In the genomic region with DNA sequence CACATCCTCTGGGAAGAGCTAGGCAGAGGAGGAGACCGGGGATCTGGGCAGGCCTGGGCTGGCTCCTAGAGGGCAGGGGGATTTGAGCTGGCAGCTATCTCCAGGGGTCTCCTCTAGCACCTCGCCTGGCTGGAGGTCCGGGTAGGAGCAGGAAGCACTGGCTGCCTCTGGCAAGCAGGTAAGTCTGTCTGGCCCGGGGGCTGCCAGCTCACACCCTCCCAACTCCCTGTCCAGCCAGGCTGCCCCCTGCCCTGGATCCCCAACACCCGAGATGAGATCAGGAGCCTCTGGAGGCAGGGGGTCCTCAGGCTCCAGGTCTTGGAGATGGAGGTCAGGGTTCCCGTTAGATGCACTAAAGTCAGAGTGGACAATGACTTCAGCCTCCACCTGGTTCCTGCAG, we compare ENCODE assay signal across 21 cellular contexts. TPM values are rescaled to one million over a fixed set of nuclear protein-coding genes. Genes with fewer than 3 reads are reported as not detected.
A peak's percentile ranks its signal among the peaks of the same experiment; 100 is the strongest.
DNase-seq lines count a peak whose midpoint lies in the region; ATAC-seq and TF ChIP-seq lines count a peak whose summit lies in the region.
"Had no signal": no experiment of that assay in that cellular context is flagged by ENCODE, and none has a peak within 500 bp of the region (broad histone marks: within the 10 kb centered on the region; RNA-seq: fewer than 3 reads in every experiment).

No MANE protein-coding gene starts in this region.

- H3K9me3 Mint-ChIP-seq in activated T-cell treated with anti-CD3 and anti-CD28 coated beads, Interleukin-2, amount 50 U/mL, for 24 hours: no peaks in the 10 kb centered on the region
- H3K9me3 Mint-ChIP-seq in CD8-positive, alpha-beta memory T cell: no peaks in the 10 kb centered on the region
- H3K9me3 Mint-ChIP-seq in effector memory CD8-positive, alpha-beta T cell: no peaks in the 10 kb centered on the region
- no peaks in the 10 kb centered on the region for H3K9me3 Mint-ChIP-seq in natural killer cell
- H3K9me3 Mint-ChIP-seq: activated naive CD4-positive, alpha-beta T cell treated with anti-CD3 and anti-CD28 coated beads for 36 hours had no signal

- peak overlapping the region; percentile 18 for H3K4me3 Mint-ChIP-seq in activated T-cell treated with anti-CD3 and anti-CD28 coated beads, Interleukin-2, amount 50 U/mL, for 24 hours
- peak overlapping the region; percentile 26 to 97 (median 91) for H3K4me3 Mint-ChIP-seq in CD8-positive, alpha-beta memory T cell
- peak overlapping the region; percentile 90 to 93 for H3K4me3 Mint-ChIP-seq in effector memory CD8-positive, alpha-beta T cell
- H3K4me3 Mint-ChIP-seq in natural killer cell: peak overlapping the region; percentile 93

- DNase-seq in activated T-cell treated with anti-CD3 and anti-CD28 coated beads, Interleukin-2, amount 50 U/mL, for 24 hours: no peak
- DNase-seq in activated T-cell treated with anti-CD3 and anti-CD28 coated beads for 4 hours (no peak), natural killer cell (no peak), cerebellar cortex (ENCODE audit: low spot score) (no peak), medulla oblongata (ENCODE audit: extremely low spot score) (no peak)
- no peak for DNase-seq in CD8-positive, alpha-beta memory T cell
- no peak for DNase-seq in effector memory CD8-positive, alpha-beta T cell
- DNase-seq: activated CD4-positive, alpha-beta T cell treated with anti-CD3 and anti-CD28 coated beads for 4 hours; activated CD8-positive, alpha-beta memory T cell treated with anti-CD3 and anti-CD28 coated beads, Interleukin-2, amount 50 U/mL, for 4 hours; activated naive CD4-positive, alpha-beta T cell treated with anti-CD3 and anti-CD28 coated beads for 36 hours; dermis blood vessel endothelial cell; HCEC 1CT; head of caudate nucleus; NCI-H1105; NCI-H2029; NCI-H526 treated with DMSO at 0.1 percent for 48 hours had no signal

- TF ChIP-seq CTCF in natural killer cell (IDR thresholded peaks at IDR 0.05): no peak

- ATAC-seq in effector memory CD8-positive, alpha-beta T cell (replicated peaks): no peak
- no peak for ATAC-seq in natural killer cell
- ATAC-seq in HG03108 (IDR thresholded peaks at IDR 0.05; ENCODE audit: unreplicated experiment): no peak

- peaks cover 10% of the 10 kb centered on the region for H3K4me1 ChIP-seq in CD8-positive, alpha-beta memory T cell (ENCODE audit: insufficient read depth, low read length)

- H3K27ac ChIP-seq in CD8-positive, alpha-beta memory T cell (ENCODE audit: low read depth, low read length): no peak overlapping the region
- H3K27ac ChIP-seq: BLaER1, thoracic aorta had no signal

- no peaks in the 10 kb centered on the region for H3K36me3 Mint-ChIP-seq in activated T-cell treated with anti-CD3 and anti-CD28 coated beads, Interleukin-2, amount 50 U/mL, for 24 hours (ENCODE audit: low read depth)
- H3K36me3 Mint-ChIP-seq in CD8-positive, alpha-beta memory T cell: no peaks in the 10 kb centered on the region
- H3K36me3 Mint-ChIP-seq in effector memory CD8-positive, alpha-beta T cell (ENCODE audit: insufficient read depth): no peaks in the 10 kb centered on the region
- no peaks in the 10 kb centered on the region for H3K36me3 Mint-ChIP-seq in natural killer cell

- H3K9me3 ChIP-seq in CD8-positive, alpha-beta memory T cell (ENCODE audit: low read length): no peaks in the 10 kb centered on the region
- H3K9me3 ChIP-seq: BLaER1, thoracic aorta had no signal

- peaks cover 9% of the 10 kb centered on the region for H3K27me3 ChIP-seq in CD8-positive, alpha-beta memory T cell (ENCODE audit: insufficient read depth, low read length, poor library complexity, severe bottlenecking)

- H3K4me1 Mint-ChIP-seq in activated T-cell treated with anti-CD3 and anti-CD28 coated beads, Interleukin-2, amount 50 U/mL, for 24 hours (ENCODE audit: low read depth): peaks cover 13% of the 10 kb centered on the region
- peaks cover 4 to 16% (median 8%) of the 10 kb centered on the region in 3 donors for H3K4me1 Mint-ChIP-seq in CD8-positive, alpha-beta memory T cell
- H3K4me1 Mint-ChIP-seq in effector memory CD8-positive, alpha-beta T cell (ENCODE audit: low read depth in 2 of 2): peaks cover 17 to 20% of the 10 kb centered on the region in 2 donors
- H3K4me1 Mint-ChIP-seq in natural killer cell: peaks cover 21 to 23% of the 10 kb centered on the region in 2 donors

- H3K36me3 ChIP-seq in CD8-positive, alpha-beta memory T cell (ENCODE audit: insufficient read depth, low read length): no peaks in the 10 kb centered on the region
- H3K36me3 ChIP-seq: BLaER1, thoracic aorta had no signal

- intact Hi-C loops in natural killer cell (cut with micrococcal nuclease): loop anchor here (10.0 kb wide), 1 partner anchor 199 kb away; the partner anchor contains the start of gene CLPX

- H3K4me3 ChIP-seq in CD8-positive, alpha-beta memory T cell (ENCODE audit: low read length): no peak overlapping the region

- peaks cover 16% of the 10 kb centered on the region for H3K27me3 Mint-ChIP-seq in activated T-cell treated with anti-CD3 and anti-CD28 coated beads, Interleukin-2, amount 50 U/mL, for 24 hours
- peaks cover 5 to 14% of the 10 kb centered on the region in 2 donors for H3K27me3 Mint-ChIP-seq in CD8-positive, alpha-beta memory T cell
- H3K27me3 Mint-ChIP-seq in effector memory CD8-positive, alpha-beta T cell: peaks cover 13 to 26% of the 10 kb centered on the region in 2 donors
- H3K27me3 Mint-ChIP-seq in natural killer cell (ENCODE audit: low read depth in 2 of 2): peaks cover 14% of the 10 kb centered on the region in 2 donors

- POLR2A ChIA-PET in CD8-positive, alpha-beta memory T cell (lab: Charles Lee): interaction anchor here (0.6 kb wide), 1 partner anchor 38 kb away, joined by 3 read pairs; no protein-coding TSS in a partner anchor

- no peak overlapping the region for H3K27ac Mint-ChIP-seq in activated T-cell treated with anti-CD3 and anti-CD28 coated beads, Interleukin-2, amount 50 U/mL, for 24 hours
- peak overlapping the region in 1 of 8 donors; percentile 77 for H3K27ac Mint-ChIP-seq in CD8-positive, alpha-beta memory T cell
- no peak overlapping the region for H3K27ac Mint-ChIP-seq in effector memory CD8-positive, alpha-beta T cell
- H3K27ac Mint-ChIP-seq in natural killer cell: peak overlapping the region in 1 of 2 donors; percentile 87
- H3K27ac Mint-ChIP-seq: activated naive CD4-positive, alpha-beta T cell treated with anti-CD3 and anti-CD28 coated beads for 36 hours had no signal

- CTCF ChIA-PET in CD8-positive, alpha-beta memory T cell (lab: Charles Lee): interaction anchor here (1.1 to 5.9 kb wide), 2 partner anchors 10 to 65 kb away, joined by 5 to 113 read pairs; no protein-coding TSS in a partner anchor

RNA-seq across cellular contexts. Expression of gene IGDCC3, which starts 6.2 kb away (rescaled TPM):
- not detected for total RNA-seq in CD8-positive, alpha-beta memory T cell
- polyA plus RNA-seq in CD8-positive, alpha-beta memory T cell: not detected
- total RNA-seq in natural killer cell: not detected
- total RNA-seq: activated naive CD4-positive, alpha-beta T cell treated with anti-CD3 and anti-CD28 coated beads for 36 hours; dermis blood vessel endothelial cell; lung microvascular endothelial cell; omental fat pad; thoracic aorta had no signal

RNA-seq across cellular contexts. Expression of gene IGDCC4, which starts 38.8 kb away (rescaled TPM):
- total RNA-seq in CD8-positive, alpha-beta memory T cell: under 1 TPM; 0.35 to 0.51 TPM
- not detected for polyA plus RNA-seq in CD8-positive, alpha-beta memory T cell
- under 1 TPM; 0.07 to 0.25 (median 0.09) TPM for total RNA-seq in natural killer cell

Comparison
In these comparisons a context has a peak if more than half of its experiments do, and no peak if none do; other contexts are left out.
1. H3K4me3 Mint-ChIP-seq: peak in every context shown above with its lines; median percentile 93 in natural killer cell; 92 in effector memory CD8-positive, alpha-beta T cell; 91 in CD8-positive, alpha-beta memory T cell; 18 in activated T-cell treated with anti-CD3 and anti-CD28 coated beads, Interleukin-2, amount 50 U/mL, for 24 hours.